22 cellular contexts compared by ENCODE assay signal in genomic region chr3:51692980-51693395, GRCh38. TPM values are rescaled to one million over a fixed set of nuclear protein-coding genes. Genes with fewer than 3 reads are reported as not detected.
DNase-seq lines count a peak whose midpoint lies in the region; ATAC-seq and TF ChIP-seq lines count a peak whose summit lies in the region.
"Had no signal": no experiment of that assay in that cellular context is flagged by ENCODE, and none has a peak within 500 bp of the region (broad histone marks: within the 10 kb centered on the region; RNA-seq: fewer than 3 reads in every experiment).

No MANE protein-coding gene starts in this region.

- H2BK12ac ChIP-seq in neuronal stem cell (ENCODE audit: low read length): no peak overlapping the region

- H3K23ac ChIP-seq in neuronal stem cell (ENCODE audit: low read depth, low read length, poor library complexity): no peak overlapping the region

- H2BK5ac ChIP-seq in neuronal stem cell (ENCODE audit: low read length): no peak overlapping the region

- intact Hi-C loops in right lobe of liver (cut with DNase I) (no loop called here), left lung (cut with DNase I) (no loop called here)

- peaks cover 76% of the 10 kb centered on the region for H3K36me3 Mint-ChIP-seq in activated T-cell treated with anti-CD3 and anti-CD28 coated beads, Interleukin-2, amount 50 U/mL, for 24 hours (ENCODE audit: low read depth)

- H3K27ac ChIP-seq in SK-N-MC (0 out of 2 replicates have a peak overlapping the region, but pooled peaks have one; percentile 36), neuronal stem cell (replicated peaks; ENCODE audit: low read length) (no peak overlapping the region), right lobe of liver (no peak overlapping the region), left lung (no peak overlapping the region)
- H3K27ac ChIP-seq in effector memory CD4-positive, alpha-beta T cell (ENCODE audit: insufficient read depth, low read length, poor library complexity, severe bottlenecking): peak overlapping the region; percentile 27
- H3K27ac ChIP-seq: BLaER1 had no signal

- H2AFZ ChIP-seq in neuronal stem cell (ENCODE audit: low read length): no peak overlapping the region

- peaks cover 24% of the 10 kb centered on the region for H3K4me1 Mint-ChIP-seq in activated T-cell treated with anti-CD3 and anti-CD28 coated beads, Interleukin-2, amount 50 U/mL, for 24 hours (ENCODE audit: low read depth)

- no peaks in the 10 kb centered on the region for H3K27me3 ChIP-seq in effector memory CD4-positive, alpha-beta T cell (replicated peaks; ENCODE audit: control insufficient read depth, insufficient read depth, low read length, poor library complexity, severe bottlenecking)
- no peaks in the 10 kb centered on the region for H3K27me3 ChIP-seq in neuronal stem cell (ENCODE audit: control insufficient read depth in 3 of 3, insufficient read depth in 3 of 3, low read depth in 1 of 3, low read length in 3 of 3)
- no peaks in the 10 kb centered on the region for H3K27me3 ChIP-seq in right lobe of liver
- H3K27me3 ChIP-seq in left lung: no peaks in the 10 kb centered on the region
- H3K27me3 ChIP-seq: BLaER1, MG63 had no signal

- no peak overlapping the region for H2BK120ac ChIP-seq in neuronal stem cell (ENCODE audit: low read depth, low read length)

- H3K4me3 ChIP-seq in SK-N-MC (no peak overlapping the region), neuronal stem cell (ENCODE audit: low read length in 2 of 2) (no peak overlapping the region), right lobe of liver (no peak overlapping the region), left lung (no peak overlapping the region)
- H3K4me3 ChIP-seq in effector memory CD4-positive, alpha-beta T cell (ENCODE audit: insufficient read depth, low read depth, low read length, poor library complexity, severe bottlenecking): no peak overlapping the region
- H3K4me3 ChIP-seq: BLaER1, K562, MG63 had no signal

- H4K91ac ChIP-seq in neuronal stem cell (ENCODE audit: low read depth, low read length, poor library complexity): no peak overlapping the region

- no peaks in the 10 kb centered on the region for H3K9me3 Mint-ChIP-seq in activated T-cell treated with anti-CD3 and anti-CD28 coated beads, Interleukin-2, amount 50 U/mL, for 24 hours
- H3K9me3 Mint-ChIP-seq: CD4-positive, alpha-beta T cell had no signal

- ATAC-seq in right lobe of liver (no peak), left lung (no peak)
- ATAC-seq: K562 had no signal

- H3K4me1 ChIP-seq in effector memory CD4-positive, alpha-beta T cell (ENCODE audit: control insufficient read depth, insufficient read depth, low read length, poor library complexity, severe bottlenecking): peaks cover 19% of the 10 kb centered on the region
- H3K4me1 ChIP-seq in neuronal stem cell (ENCODE audit: control insufficient read depth in 2 of 2, insufficient read depth in 1 of 2, low read depth in 1 of 2, low read length in 2 of 2) (peaks cover 0 to 6% of the 10 kb centered on the region in 2 donors), right lobe of liver (no peaks in the 10 kb centered on the region), left lung (no peaks in the 10 kb centered on the region)

- H4K8ac ChIP-seq in neuronal stem cell (ENCODE audit: low read depth, low read length): no peak overlapping the region

- DNase-seq in D341Med (ENCODE audit: low spot score) (peak; percentile 41), SK-N-MC (ENCODE audit: low read depth, low spot score) (no peak), neuronal stem cell (ENCODE audit: low spot score) (no peak), right lobe of liver (no peak), iPS-NIHi11 (ENCODE audit: low spot score) (no peak), left lung (no peak)
- DNase-seq in effector memory CD4-positive, alpha-beta T cell: no peak
- DNase-seq in activated T-cell treated with anti-CD3 and anti-CD28 coated beads, Interleukin-2, amount 50 U/mL, for 24 hours: no peak
- DNase-seq: ACHN; CD4-positive, alpha-beta T cell; MG63; NCI-H1048; NCI-H1417 treated with DMSO at 0.1 percent for 48 hours; NCI-H187; NCI-H2107; NCI-H524 treated with DMSO at 0.1 percent for 48 hours; OCI-M1; SW 1271 had no signal

- no peak overlapping the region for H3K4me3 Mint-ChIP-seq in activated T-cell treated with anti-CD3 and anti-CD28 coated beads, Interleukin-2, amount 50 U/mL, for 24 hours
- H3K4me3 Mint-ChIP-seq: CD4-positive, alpha-beta T cell had no signal

- TF ChIP-seq CTCF in right lobe of liver (IDR thresholded peaks at IDR 0.05) (no peak), left lung (IDR thresholded peaks at IDR 0.05) (no peak)

- H3K79me1 ChIP-seq in neuronal stem cell (ENCODE audit: low read depth, low read length): no peaks in the 10 kb centered on the region

- H3K9me3 ChIP-seq in SK-N-MC (ENCODE audit: low read depth, low read length) (no peaks in the 10 kb centered on the region), neuronal stem cell (replicated peaks in 1 of 2; ENCODE audit: control insufficient read depth in 2 of 2, insufficient read depth in 1 of 2, low read depth in 1 of 2, low read length in 2 of 2) (no peaks in the 10 kb centered on the region), right lobe of liver (no peaks in the 10 kb centered on the region), left lung (no peaks in the 10 kb centered on the region)
- H3K9me3 ChIP-seq in effector memory CD4-positive, alpha-beta T cell (ENCODE audit: control insufficient read depth, low read length): no peaks in the 10 kb centered on the region
- H3K9me3 ChIP-seq: MG63 had no signal

- peak overlapping the region; percentile 85 for H3K18ac ChIP-seq in neuronal stem cell (ENCODE audit: low read length)

- no peak for TF ChIP-seq POLR2A in right lobe of liver (IDR thresholded peaks at IDR 0.05)

- H3K27ac Mint-ChIP-seq in activated T-cell treated with anti-CD3 and anti-CD28 coated beads, Interleukin-2, amount 50 U/mL, for 24 hours: no peak overlapping the region

- no peak overlapping the region for H3K4ac ChIP-seq in neuronal stem cell (ENCODE audit: low read length)

- H3K36me3 ChIP-seq in SK-N-MC (ENCODE audit: insufficient read depth, low read length) (no peaks in the 10 kb centered on the region), neuronal stem cell (replicated peaks in 1 of 2; ENCODE audit: control insufficient read depth in 2 of 2, insufficient read depth in 2 of 2, low read length in 2 of 2) (peaks cover 0 to 14% of the 10 kb centered on the region in 2 donors), right lobe of liver (peaks cover 0 to 24% (median under 1%) of the 10 kb centered on the region in 4 donors), left lung (peaks cover 0 to 92% of the 10 kb centered on the region in 2 donors)
- H3K36me3 ChIP-seq in effector memory CD4-positive, alpha-beta T cell (ENCODE audit: control insufficient read depth, insufficient read depth, low read length): peaks cover 51% of the 10 kb centered on the region

- WGBS in neuronal stem cell (ENCODE audit: extremely low coverage in 2 of 2, insufficient read length in 2 of 2, insufficient replicate concordance in 1 of 2), 2 donors: no CpG with 5 or more reads among the region's 8 CpGs
- WGBS in right lobe of liver (ENCODE audit: insufficient coverage, low coverage, low lambda C conversion rate, missing lambda C conversion rate): no CpG with 5 or more reads among the region's 8 CpGs

- no peak overlapping the region for H2BK15ac ChIP-seq in neuronal stem cell (ENCODE audit: low read length)

- peak overlapping the region; percentile 53 for H2AK5ac ChIP-seq in neuronal stem cell (ENCODE audit: low read depth, low read length)

- no peak overlapping the region for H3K14ac ChIP-seq in neuronal stem cell (ENCODE audit: low read length)

- no peak overlapping the region for H3K4me2 ChIP-seq in neuronal stem cell (ENCODE audit: insufficient read depth, low read length, poor library complexity, severe bottlenecking)
- H3K4me2 ChIP-seq: BLaER1 had no signal

- H3K9ac ChIP-seq in SK-N-MC (ENCODE audit: insufficient read length) (no peak overlapping the region), neuronal stem cell (ENCODE audit: low read depth, low read length, poor library complexity) (no peak overlapping the region)
- H3K9ac ChIP-seq: BLaER1 had no signal

- H3K27me3 Mint-ChIP-seq in activated T-cell treated with anti-CD3 and anti-CD28 coated beads, Interleukin-2, amount 50 U/mL, for 24 hours: no peaks in the 10 kb centered on the region
- H3K27me3 Mint-ChIP-seq: CD4-positive, alpha-beta T cell had no signal

RNA-seq across cellular contexts. Expression of gene GRM2, which starts 13.9 kb away (rescaled TPM):
- 4.7 TPM for polyA plus RNA-seq in neuronal stem cell (2013, experiment 1 of 2)
- polyA plus RNA-seq in neuronal stem cell (2013, experiment 2 of 2): 4.3 TPM
- total RNA-seq in right lobe of liver (1 to 10 TPM in 1 of 6 experiments, not detected in 5; 1.2 TPM), left lung (under 1 TPM; 0.21 to 0.61 TPM)
- total RNA-seq: Daoy, K562, LHCN-M2 had no signal
- polyA plus RNA-seq: K562 had no signal

RNA-seq across cellular contexts. Expression of gene TEX264, which starts 21.9 kb away (rescaled TPM):
- 4.3 TPM for polyA plus RNA-seq in neuronal stem cell (2013, experiment 1 of 2)
- polyA plus RNA-seq in neuronal stem cell (2013, experiment 2 of 2): 4.1 TPM
- 10 to 100 TPM; 26.5 to 67.0 (median 40.8) TPM for total RNA-seq in right lobe of liver
- total RNA-seq in left lung: 10 to 100 TPM; 48.7 to 50.4 TPM

Comparison
In these comparisons a context has a peak if more than half of its experiments do, and no peak if none do; other contexts are left out.
1. H3K27ac ChIP-seq: peak in SK-N-MC (single experiment) and effector memory CD4-positive, alpha-beta T cell (single experiment); none in neuronal stem cell (single experiment), right lobe of liver (0 of 3) and left lung (0 of 2).